In genomic region chr1:154765970-154766369, GRCh38 we compare ENCODE assay signal across 8 cellular contexts.
A peak's percentile ranks its signal among the peaks of the same experiment; 100 is the strongest.
DNase-seq lines count a peak whose midpoint lies in the region; ATAC-seq and TF ChIP-seq lines count a peak whose summit lies in the region.

No MANE protein-coding gene starts in this region.

- no peaks in the 10 kb centered on the region for H3K9me2 ChIP-seq in Karpas-422 (replicated peaks; ENCODE audit: insufficient read depth, low read length)

- H3K27me3 ChIP-seq in Karpas-422 (ENCODE audit: low read length): no peaks in the 10 kb centered on the region
- H3K27me3 ChIP-seq in WERI-Rb-1 (ENCODE audit: insufficient read depth, low read depth, severe bottlenecking): peaks cover 37% of the 10 kb centered on the region
- peaks cover 6 to 43% of the 10 kb centered on the region in 2 donors for H3K27me3 ChIP-seq in left lung

- peak; percentile 46 for DNase-seq in EH (ENCODE audit: low read depth)
- peak; percentile 47 for DNase-seq in Karpas-422
- peak; percentile 87 for DNase-seq in WERI-Rb-1
- no peak for DNase-seq in left lung
- DNase-seq in KG1 (lab: John Stamatoyannopoulos, UW): no peak
- no peak for DNase-seq in GM19240 (ENCODE audit: insufficient read length, low spot score)

- H3K9me3 ChIP-seq in Karpas-422 (ENCODE audit: low read length) (no peaks in the 10 kb centered on the region), WERI-Rb-1 (ENCODE audit: severe bottlenecking) (no peaks in the 10 kb centered on the region), left lung (no peaks in the 10 kb centered on the region)

- H3K4me1 ChIP-seq in Karpas-422 (ENCODE audit: low read length) (peaks cover 12% of the 10 kb centered on the region), left lung (no peaks in the 10 kb centered on the region)

- TF ChIP-seq CTCF in WERI-Rb-1 (IDR thresholded peaks at IDR 0.05; ENCODE audit: low read depth, low read length): peak; percentile 95
- TF ChIP-seq CTCF in left lung (IDR thresholded peaks at IDR 0.05): no peak

- H3K9ac ChIP-seq in Karpas-422 (ENCODE audit: low read length): no peak overlapping the region

- no peak overlapping the region for H3K4me3 ChIP-seq in Karpas-422 (ENCODE audit: low read length)
- H3K4me3 ChIP-seq in WERI-Rb-1 (ENCODE audit: low read depth, low read length): no peak overlapping the region
- H3K4me3 ChIP-seq in left lung: no peak overlapping the region

- ATAC-seq in left lung: peak; percentile 56
- ATAC-seq in activated CD4-positive, CD25-positive, alpha-beta regulatory T cell treated with anti-CD3 and anti-CD28 coated beads, Interleukin-2, amount 50 U/mL, for 24 hours: no peak
- ATAC-seq in GM21423 (IDR thresholded peaks at IDR 0.05; ENCODE audit: unreplicated experiment): no peak

- H3K36me3 ChIP-seq in Karpas-422 (ENCODE audit: insufficient read depth, low read length) (peaks cover 37% of the 10 kb centered on the region), WERI-Rb-1 (no peaks in the 10 kb centered on the region), left lung (no peaks in the 10 kb centered on the region)

- no peak overlapping the region for H2AFZ ChIP-seq in Karpas-422 (ENCODE audit: low read length)

- H3K79me2 ChIP-seq in Karpas-422 (ENCODE audit: low read length): peaks cover 9% of the 10 kb centered on the region

- H4K20me1 ChIP-seq in Karpas-422 (ENCODE audit: insufficient read depth, low read depth, low read length): no peaks in the 10 kb centered on the region

- intact Hi-C loops in left lung (cut with DNase I): no loop called here

- no peak overlapping the region for H3K27ac ChIP-seq in Karpas-422 (ENCODE audit: low read length)
- no peak overlapping the region for H3K27ac ChIP-seq in WERI-Rb-1
- no peak overlapping the region for H3K27ac ChIP-seq in left lung

- no peak overlapping the region for H3K4me2 ChIP-seq in Karpas-422 (ENCODE audit: low read depth, low read length, poor library complexity, severe bottlenecking)

Comparison
In these comparisons a context has a peak if more than half of its experiments do, and no peak if none do; other contexts are left out.
1. DNase-seq: peak in EH (single experiment), Karpas-422 (single experiment) and WERI-Rb-1 (single experiment); none in left lung (0 of 2), KG1 (single experiment) and GM19240 (single experiment).